In the genomic region with DNA sequence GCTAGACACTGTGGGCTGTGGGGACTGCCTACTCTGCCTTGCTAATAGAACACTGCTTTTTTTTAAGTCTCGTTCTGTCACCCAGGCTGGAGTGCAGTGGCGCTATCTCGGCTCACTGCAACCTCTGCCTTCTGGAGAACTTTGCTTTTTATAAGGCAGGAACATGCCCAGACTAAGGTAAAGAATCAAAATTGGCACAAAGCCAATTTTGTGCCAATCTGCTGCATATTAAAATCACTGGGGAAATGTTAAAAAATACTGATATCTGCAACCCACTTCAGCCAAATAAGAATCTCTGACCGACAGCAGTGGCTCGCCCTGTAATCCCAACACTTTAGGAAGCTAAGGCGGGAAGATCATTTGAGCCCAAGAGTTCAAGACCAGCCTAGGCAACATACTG, we compare ENCODE assay signal across 2 cellular contexts.
TF ChIP-seq lines count a peak whose summit lies in the region.

No MANE protein-coding gene starts in this region.

TF ChIP-seq in Ishikawa, 13 proteins besides CTCF, POLR2A, EP300 and RAD21 (continued from another document):
- TF ChIP-seq, protein P1, sequence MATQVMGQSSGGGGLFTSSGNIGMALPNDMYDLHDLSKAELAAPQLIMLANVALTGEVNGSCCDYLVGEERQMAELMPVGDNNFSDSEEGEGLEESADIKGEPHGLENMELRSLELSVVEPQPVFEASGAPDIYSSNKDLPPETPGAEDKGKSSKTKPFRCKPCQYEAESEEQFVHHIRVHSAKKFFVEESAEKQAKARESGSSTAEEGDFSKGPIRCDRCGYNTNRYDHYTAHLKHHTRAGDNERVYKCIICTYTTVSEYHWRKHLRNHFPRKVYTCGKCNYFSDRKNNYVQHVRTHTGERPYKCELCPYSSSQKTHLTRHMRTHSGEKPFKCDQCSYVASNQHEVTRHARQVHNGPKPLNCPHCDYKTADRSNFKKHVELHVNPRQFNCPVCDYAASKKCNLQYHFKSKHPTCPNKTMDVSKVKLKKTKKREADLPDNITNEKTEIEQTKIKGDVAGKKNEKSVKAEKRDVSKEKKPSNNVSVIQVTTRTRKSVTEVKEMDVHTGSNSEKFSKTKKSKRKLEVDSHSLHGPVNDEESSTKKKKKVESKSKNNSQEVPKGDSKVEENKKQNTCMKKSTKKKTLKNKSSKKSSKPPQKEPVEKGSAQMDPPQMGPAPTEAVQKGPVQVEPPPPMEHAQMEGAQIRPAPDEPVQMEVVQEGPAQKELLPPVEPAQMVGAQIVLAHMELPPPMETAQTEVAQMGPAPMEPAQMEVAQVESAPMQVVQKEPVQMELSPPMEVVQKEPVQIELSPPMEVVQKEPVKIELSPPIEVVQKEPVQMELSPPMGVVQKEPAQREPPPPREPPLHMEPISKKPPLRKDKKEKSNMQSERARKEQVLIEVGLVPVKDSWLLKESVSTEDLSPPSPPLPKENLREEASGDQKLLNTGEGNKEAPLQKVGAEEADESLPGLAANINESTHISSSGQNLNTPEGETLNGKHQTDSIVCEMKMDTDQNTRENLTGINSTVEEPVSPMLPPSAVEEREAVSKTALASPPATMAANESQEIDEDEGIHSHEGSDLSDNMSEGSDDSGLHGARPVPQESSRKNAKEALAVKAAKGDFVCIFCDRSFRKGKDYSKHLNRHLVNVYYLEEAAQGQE (IDR thresholded peaks at IDR 0.05; ENCODE audit: low read depth), result no peak
- TF ChIP-seq TEAD4 (IDR thresholded peaks at IDR 0.05), result no peak

TF ChIP-seq in H1, 55 proteins besides CTCF, POLR2A, EP300 and RAD21 (continued from another document):
- TF ChIP-seq, protein P2, sequence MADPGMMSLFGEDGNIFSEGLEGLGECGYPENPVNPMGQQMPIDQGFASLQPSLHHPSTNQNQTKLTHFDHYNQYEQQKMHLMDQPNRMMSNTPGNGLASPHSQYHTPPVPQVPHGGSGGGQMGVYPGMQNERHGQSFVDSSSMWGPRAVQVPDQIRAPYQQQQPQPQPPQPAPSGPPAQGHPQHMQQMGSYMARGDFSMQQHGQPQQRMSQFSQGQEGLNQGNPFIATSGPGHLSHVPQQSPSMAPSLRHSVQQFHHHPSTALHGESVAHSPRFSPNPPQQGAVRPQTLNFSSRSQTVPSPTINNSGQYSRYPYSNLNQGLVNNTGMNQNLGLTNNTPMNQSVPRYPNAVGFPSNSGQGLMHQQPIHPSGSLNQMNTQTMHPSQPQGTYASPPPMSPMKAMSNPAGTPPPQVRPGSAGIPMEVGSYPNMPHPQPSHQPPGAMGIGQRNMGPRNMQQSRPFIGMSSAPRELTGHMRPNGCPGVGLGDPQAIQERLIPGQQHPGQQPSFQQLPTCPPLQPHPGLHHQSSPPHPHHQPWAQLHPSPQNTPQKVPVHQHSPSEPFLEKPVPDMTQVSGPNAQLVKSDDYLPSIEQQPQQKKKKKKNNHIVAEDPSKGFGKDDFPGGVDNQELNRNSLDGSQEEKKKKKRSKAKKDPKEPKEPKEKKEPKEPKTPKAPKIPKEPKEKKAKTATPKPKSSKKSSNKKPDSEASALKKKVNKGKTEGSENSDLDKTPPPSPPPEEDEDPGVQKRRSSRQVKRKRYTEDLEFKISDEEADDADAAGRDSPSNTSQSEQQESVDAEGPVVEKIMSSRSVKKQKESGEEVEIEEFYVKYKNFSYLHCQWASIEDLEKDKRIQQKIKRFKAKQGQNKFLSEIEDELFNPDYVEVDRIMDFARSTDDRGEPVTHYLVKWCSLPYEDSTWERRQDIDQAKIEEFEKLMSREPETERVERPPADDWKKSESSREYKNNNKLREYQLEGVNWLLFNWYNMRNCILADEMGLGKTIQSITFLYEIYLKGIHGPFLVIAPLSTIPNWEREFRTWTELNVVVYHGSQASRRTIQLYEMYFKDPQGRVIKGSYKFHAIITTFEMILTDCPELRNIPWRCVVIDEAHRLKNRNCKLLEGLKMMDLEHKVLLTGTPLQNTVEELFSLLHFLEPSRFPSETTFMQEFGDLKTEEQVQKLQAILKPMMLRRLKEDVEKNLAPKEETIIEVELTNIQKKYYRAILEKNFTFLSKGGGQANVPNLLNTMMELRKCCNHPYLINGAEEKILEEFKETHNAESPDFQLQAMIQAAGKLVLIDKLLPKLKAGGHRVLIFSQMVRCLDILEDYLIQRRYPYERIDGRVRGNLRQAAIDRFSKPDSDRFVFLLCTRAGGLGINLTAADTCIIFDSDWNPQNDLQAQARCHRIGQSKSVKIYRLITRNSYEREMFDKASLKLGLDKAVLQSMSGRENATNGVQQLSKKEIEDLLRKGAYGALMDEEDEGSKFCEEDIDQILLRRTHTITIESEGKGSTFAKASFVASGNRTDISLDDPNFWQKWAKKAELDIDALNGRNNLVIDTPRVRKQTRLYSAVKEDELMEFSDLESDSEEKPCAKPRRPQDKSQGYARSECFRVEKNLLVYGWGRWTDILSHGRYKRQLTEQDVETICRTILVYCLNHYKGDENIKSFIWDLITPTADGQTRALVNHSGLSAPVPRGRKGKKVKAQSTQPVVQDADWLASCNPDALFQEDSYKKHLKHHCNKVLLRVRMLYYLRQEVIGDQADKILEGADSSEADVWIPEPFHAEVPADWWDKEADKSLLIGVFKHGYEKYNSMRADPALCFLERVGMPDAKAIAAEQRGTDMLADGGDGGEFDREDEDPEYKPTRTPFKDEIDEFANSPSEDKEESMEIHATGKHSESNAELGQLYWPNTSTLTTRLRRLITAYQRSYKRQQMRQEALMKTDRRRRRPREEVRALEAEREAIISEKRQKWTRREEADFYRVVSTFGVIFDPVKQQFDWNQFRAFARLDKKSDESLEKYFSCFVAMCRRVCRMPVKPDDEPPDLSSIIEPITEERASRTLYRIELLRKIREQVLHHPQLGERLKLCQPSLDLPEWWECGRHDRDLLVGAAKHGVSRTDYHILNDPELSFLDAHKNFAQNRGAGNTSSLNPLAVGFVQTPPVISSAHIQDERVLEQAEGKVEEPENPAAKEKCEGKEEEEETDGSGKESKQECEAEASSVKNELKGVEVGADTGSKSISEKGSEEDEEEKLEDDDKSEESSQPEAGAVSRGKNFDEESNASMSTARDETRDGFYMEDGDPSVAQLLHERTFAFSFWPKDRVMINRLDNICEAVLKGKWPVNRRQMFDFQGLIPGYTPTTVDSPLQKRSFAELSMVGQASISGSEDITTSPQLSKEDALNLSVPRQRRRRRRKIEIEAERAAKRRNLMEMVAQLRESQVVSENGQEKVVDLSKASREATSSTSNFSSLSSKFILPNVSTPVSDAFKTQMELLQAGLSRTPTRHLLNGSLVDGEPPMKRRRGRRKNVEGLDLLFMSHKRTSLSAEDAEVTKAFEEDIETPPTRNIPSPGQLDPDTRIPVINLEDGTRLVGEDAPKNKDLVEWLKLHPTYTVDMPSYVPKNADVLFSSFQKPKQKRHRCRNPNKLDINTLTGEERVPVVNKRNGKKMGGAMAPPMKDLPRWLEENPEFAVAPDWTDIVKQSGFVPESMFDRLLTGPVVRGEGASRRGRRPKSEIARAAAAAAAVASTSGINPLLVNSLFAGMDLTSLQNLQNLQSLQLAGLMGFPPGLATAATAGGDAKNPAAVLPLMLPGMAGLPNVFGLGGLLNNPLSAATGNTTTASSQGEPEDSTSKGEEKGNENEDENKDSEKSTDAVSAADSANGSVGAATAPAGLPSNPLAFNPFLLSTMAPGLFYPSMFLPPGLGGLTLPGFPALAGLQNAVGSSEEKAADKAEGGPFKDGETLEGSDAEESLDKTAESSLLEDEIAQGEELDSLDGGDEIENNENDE (IDR thresholded peaks at IDR 0.05; ENCODE audit: insufficient replicate concordance, low read length), result no peak
- TF ChIP-seq EGR1 (IDR thresholded peaks at IDR 0.05; ENCODE audit: borderline replicate concordance, low read depth, low read length) (no peak), RNF2 (IDR thresholded peaks at IDR 0.05; ENCODE audit: borderline replicate concordance, low read depth, low read length, missing control alignments, poor library complexity, severe bottlenecking) (no peak), TAF7 (optimal IDR thresholded peaks at IDR 0.05; ENCODE audit: borderline replicate concordance, low read depth, low read length) (no peak), NANOG (IDR thresholded peaks at IDR 0.05; ENCODE audit: insufficient read depth, low read depth, low read length, poor library complexity, severe bottlenecking) (no peak)
